1 cellular context compared by ENCODE assay signal in the genomic region with DNA sequence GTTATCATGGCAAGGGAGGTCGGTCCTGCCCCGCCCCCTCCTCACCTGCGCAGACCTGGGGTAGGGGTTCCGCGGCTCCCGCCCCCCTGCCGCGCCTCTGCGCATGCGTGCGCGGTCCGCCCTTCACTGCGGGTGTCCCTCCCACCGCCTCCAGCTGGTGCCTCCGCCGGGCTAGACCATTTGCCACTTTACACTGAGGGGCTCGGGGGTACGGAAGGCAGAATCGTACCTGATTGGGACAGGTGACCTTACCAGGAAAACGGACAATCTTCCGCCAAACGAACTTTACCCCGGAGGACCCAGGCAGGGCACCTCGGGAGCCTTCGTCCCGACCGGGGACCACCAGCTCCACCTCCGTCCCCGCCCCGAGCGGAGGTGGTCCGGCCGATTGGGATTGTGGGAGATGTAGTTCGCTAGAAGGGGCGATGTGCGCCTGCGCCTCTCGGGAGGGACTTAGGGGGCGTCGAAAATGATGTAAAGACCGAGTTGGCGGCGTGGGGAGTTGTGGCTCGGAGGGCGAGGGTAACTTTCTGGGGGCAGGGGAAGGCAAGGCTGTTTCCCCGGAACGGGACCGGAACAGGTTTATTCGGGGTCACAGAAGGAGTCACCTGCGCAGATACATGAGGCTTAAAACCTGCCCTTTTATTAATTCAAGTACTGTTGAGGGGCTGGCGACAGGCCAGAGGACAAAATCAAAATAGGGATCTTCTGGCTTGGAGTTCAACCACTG.
TF ChIP-seq lines count a peak whose summit lies in the region.

A gene with protein sequence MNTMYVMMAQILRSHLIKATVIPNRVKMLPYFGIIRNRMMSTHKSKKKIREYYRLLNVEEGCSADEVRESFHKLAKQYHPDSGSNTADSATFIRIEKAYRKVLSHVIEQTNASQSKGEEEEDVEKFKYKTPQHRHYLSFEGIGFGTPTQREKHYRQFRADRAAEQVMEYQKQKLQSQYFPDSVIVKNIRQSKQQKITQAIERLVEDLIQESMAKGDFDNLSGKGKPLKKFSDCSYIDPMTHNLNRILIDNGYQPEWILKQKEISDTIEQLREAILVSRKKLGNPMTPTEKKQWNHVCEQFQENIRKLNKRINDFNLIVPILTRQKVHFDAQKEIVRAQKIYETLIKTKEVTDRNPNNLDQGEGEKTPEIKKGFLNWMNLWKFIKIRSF (minus strand): TSS at position 344 of the 730 bp plus-strand sequence. CDS start 2,323 bp downstream, outside the sequence.

TF ChIP-seq in HepG2, 621 proteins besides CTCF, POLR2A, EP300 and RAD21 (continued from another document and continues in another):
- TF ChIP-seq, protein P1, sequence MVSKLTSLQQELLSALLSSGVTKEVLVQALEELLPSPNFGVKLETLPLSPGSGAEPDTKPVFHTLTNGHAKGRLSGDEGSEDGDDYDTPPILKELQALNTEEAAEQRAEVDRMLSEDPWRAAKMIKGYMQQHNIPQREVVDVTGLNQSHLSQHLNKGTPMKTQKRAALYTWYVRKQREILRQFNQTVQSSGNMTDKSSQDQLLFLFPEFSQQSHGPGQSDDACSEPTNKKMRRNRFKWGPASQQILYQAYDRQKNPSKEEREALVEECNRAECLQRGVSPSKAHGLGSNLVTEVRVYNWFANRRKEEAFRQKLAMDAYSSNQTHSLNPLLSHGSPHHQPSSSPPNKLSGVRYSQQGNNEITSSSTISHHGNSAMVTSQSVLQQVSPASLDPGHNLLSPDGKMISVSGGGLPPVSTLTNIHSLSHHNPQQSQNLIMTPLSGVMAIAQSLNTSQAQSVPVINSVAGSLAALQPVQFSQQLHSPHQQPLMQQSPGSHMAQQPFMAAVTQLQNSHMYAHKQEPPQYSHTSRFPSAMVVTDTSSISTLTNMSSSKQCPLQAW (CRISPR knock-in tag; IDR thresholded peaks at IDR 0.05), result peak; percentile 85
- TF ChIP-seq FOSL1 (CRISPR knock-in tag; IDR thresholded peaks at IDR 0.05; ENCODE audit: borderline replicate concordance), result no peak
- TF ChIP-seq BORCS8-MEF2B (CRISPR knock-in tag; IDR thresholded peaks at IDR 0.05), result no peak
- TF ChIP-seq PCBP2 (optimal IDR thresholded peaks at IDR 0.05; ENCODE audit: low read depth, low read length, poor library complexity, severe bottlenecking), result no peak
- TF ChIP-seq TARDBP (CRISPR knock-in tag; IDR thresholded peaks at IDR 0.05), result no peak
- TF ChIP-seq, protein P2, sequence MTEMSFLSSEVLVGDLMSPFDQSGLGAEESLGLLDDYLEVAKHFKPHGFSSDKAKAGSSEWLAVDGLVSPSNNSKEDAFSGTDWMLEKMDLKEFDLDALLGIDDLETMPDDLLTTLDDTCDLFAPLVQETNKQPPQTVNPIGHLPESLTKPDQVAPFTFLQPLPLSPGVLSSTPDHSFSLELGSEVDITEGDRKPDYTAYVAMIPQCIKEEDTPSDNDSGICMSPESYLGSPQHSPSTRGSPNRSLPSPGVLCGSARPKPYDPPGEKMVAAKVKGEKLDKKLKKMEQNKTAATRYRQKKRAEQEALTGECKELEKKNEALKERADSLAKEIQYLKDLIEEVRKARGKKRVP (CRISPR knock-in tag; IDR thresholded peaks at IDR 0.05), result peak in 1 of 2 experiments; percentile 85; a peak in 2 of 4 replicates
- no peak for TF ChIP-seq ZNF780A (CRISPR knock-in tag; IDR thresholded peaks at IDR 0.05)
- TF ChIP-seq ZFP1 (CRISPR knock-in tag; IDR thresholded peaks at IDR 0.05), result no peak
- TF ChIP-seq, protein P3, sequence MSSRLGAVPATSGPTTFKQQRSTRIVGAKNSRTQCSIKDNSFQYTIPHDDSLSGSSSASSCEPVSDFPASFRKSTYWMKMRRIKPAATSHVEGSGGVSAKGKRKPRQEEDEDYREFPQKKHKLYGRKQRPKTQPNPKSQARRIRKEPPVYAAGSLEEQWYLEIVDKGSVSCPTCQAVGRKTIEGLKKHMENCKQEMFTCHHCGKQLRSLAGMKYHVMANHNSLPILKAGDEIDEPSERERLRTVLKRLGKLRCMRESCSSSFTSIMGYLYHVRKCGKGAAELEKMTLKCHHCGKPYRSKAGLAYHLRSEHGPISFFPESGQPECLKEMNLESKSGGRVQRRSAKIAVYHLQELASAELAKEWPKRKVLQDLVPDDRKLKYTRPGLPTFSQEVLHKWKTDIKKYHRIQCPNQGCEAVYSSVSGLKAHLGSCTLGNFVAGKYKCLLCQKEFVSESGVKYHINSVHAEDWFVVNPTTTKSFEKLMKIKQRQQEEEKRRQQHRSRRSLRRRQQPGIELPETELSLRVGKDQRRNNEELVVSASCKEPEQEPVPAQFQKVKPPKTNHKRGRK (CRISPR knock-in tag; IDR thresholded peaks at IDR 0.05), result no peak
- TF ChIP-seq FOXA3 (CRISPR knock-in tag; IDR thresholded peaks at IDR 0.05), result no peak; the same call in 1 of the 2 replicates
- TF ChIP-seq ZNF335 (CRISPR knock-in tag; IDR thresholded peaks at IDR 0.05), result peak; percentile 98
- peak; percentile 68; the same call in 1 of the 2 replicates for TF ChIP-seq ZNF451 (CRISPR knock-in tag; IDR thresholded peaks at IDR 0.05)
- TF ChIP-seq, protein P4, sequence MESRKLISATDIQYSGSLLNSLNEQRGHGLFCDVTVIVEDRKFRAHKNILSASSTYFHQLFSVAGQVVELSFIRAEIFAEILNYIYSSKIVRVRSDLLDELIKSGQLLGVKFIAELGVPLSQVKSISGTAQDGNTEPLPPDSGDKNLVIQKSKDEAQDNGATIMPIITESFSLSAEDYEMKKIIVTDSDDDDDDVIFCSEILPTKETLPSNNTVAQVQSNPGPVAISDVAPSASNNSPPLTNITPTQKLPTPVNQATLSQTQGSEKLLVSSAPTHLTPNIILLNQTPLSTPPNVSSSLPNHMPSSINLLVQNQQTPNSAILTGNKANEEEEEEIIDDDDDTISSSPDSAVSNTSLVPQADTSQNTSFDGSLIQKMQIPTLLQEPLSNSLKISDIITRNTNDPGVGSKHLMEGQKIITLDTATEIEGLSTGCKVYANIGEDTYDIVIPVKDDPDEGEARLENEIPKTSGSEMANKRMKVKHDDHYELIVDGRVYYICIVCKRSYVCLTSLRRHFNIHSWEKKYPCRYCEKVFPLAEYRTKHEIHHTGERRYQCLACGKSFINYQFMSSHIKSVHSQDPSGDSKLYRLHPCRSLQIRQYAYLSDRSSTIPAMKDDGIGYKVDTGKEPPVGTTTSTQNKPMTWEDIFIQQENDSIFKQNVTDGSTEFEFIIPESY (CRISPR knock-in tag; IDR thresholded peaks at IDR 0.05), result peak; percentile 13; the same call in 1 of the 2 replicates
- TF ChIP-seq ZNF629 (CRISPR knock-in tag; conservative IDR thresholded peaks at IDR 0.05), result no peak
- TF ChIP-seq ZNF350 (CRISPR knock-in tag; IDR thresholded peaks at IDR 0.05; ENCODE audit: borderline replicate concordance, low read depth), result peak; percentile 84; the same call in 1 of the 2 replicates
- no peak for TF ChIP-seq ZNF460 (CRISPR knock-in tag; IDR thresholded peaks at IDR 0.05; ENCODE audit: borderline replicate concordance)
- no peak for TF ChIP-seq ZSCAN9 (CRISPR knock-in tag; IDR thresholded peaks at IDR 0.05; ENCODE audit: borderline replicate concordance)
- peak; percentile 78 for TF ChIP-seq HNRNPLL (IDR thresholded peaks at IDR 0.05; ENCODE audit: low read depth, low read length, poor library complexity, severe bottlenecking)
- no peak for TF ChIP-seq RCOR2 (CRISPR knock-in tag; IDR thresholded peaks at IDR 0.05)
- TF ChIP-seq ZNF224 (CRISPR knock-in tag; IDR thresholded peaks at IDR 0.05), result 0 out of 2 replicates have a peak, but pooled peaks have one; percentile 66
- no peak for TF ChIP-seq ZNF749 (CRISPR knock-in tag; IDR thresholded peaks at IDR 0.05; ENCODE audit: borderline replicate concordance)
- TF ChIP-seq, protein P5, sequence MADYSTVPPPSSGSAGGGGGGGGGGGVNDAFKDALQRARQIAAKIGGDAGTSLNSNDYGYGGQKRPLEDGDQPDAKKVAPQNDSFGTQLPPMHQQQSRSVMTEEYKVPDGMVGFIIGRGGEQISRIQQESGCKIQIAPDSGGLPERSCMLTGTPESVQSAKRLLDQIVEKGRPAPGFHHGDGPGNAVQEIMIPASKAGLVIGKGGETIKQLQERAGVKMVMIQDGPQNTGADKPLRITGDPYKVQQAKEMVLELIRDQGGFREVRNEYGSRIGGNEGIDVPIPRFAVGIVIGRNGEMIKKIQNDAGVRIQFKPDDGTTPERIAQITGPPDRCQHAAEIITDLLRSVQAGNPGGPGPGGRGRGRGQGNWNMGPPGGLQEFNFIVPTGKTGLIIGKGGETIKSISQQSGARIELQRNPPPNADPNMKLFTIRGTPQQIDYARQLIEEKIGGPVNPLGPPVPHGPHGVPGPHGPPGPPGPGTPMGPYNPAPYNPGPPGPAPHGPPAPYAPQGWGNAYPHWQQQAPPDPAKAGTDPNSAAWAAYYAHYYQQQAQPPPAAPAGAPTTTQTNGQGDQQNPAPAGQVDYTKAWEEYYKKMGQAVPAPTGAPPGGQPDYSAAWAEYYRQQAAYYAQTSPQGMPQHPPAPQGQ (CRISPR knock-in tag; IDR thresholded peaks at IDR 0.05; ENCODE audit: borderline replicate concordance), result no peak; the same call in 1 of the 2 replicates
- no peak for TF ChIP-seq RARA (CRISPR knock-in tag; IDR thresholded peaks at IDR 0.05)
- no peak for TF ChIP-seq NFKBIZ (CRISPR knock-in tag; IDR thresholded peaks at IDR 0.05)
- 0 out of 2 replicates have a peak, but pooled peaks have one; percentile 27 for TF ChIP-seq GATA4 (IDR thresholded peaks at IDR 0.05; ENCODE audit: borderline replicate concordance, low read depth)
- no peak for TF ChIP-seq ZNF616 (CRISPR knock-in tag; IDR thresholded peaks at IDR 0.05; ENCODE audit: low read depth)
- TF ChIP-seq, protein P6, sequence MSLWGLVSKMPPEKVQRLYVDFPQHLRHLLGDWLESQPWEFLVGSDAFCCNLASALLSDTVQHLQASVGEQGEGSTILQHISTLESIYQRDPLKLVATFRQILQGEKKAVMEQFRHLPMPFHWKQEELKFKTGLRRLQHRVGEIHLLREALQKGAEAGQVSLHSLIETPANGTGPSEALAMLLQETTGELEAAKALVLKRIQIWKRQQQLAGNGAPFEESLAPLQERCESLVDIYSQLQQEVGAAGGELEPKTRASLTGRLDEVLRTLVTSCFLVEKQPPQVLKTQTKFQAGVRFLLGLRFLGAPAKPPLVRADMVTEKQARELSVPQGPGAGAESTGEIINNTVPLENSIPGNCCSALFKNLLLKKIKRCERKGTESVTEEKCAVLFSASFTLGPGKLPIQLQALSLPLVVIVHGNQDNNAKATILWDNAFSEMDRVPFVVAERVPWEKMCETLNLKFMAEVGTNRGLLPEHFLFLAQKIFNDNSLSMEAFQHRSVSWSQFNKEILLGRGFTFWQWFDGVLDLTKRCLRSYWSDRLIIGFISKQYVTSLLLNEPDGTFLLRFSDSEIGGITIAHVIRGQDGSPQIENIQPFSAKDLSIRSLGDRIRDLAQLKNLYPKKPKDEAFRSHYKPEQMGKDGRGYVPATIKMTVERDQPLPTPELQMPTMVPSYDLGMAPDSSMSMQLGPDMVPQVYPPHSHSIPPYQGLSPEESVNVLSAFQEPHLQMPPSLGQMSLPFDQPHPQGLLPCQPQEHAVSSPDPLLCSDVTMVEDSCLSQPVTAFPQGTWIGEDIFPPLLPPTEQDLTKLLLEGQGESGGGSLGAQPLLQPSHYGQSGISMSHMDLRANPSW (CRISPR knock-in tag; IDR thresholded peaks at IDR 0.05; ENCODE audit: borderline replicate concordance), result no peak
- TF ChIP-seq, protein P7, sequence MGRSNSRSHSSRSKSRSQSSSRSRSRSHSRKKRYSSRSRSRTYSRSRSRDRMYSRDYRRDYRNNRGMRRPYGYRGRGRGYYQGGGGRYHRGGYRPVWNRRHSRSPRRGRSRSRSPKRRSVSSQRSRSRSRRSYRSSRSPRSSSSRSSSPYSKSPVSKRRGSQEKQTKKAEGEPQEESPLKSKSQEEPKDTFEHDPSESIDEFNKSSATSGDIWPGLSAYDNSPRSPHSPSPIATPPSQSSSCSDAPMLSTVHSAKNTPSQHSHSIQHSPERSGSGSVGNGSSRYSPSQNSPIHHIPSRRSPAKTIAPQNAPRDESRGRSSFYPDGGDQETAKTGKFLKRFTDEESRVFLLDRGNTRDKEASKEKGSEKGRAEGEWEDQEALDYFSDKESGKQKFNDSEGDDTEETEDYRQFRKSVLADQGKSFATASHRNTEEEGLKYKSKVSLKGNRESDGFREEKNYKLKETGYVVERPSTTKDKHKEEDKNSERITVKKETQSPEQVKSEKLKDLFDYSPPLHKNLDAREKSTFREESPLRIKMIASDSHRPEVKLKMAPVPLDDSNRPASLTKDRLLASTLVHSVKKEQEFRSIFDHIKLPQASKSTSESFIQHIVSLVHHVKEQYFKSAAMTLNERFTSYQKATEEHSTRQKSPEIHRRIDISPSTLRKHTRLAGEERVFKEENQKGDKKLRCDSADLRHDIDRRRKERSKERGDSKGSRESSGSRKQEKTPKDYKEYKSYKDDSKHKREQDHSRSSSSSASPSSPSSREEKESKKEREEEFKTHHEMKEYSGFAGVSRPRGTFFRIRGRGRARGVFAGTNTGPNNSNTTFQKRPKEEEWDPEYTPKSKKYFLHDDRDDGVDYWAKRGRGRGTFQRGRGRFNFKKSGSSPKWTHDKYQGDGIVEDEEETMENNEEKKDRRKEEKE (IDR thresholded peaks at IDR 0.05), result no peak
- no peak for TF ChIP-seq ZBTB38 (CRISPR knock-in tag; IDR thresholded peaks at IDR 0.05)
- TF ChIP-seq MTF2 (CRISPR knock-in tag; IDR thresholded peaks at IDR 0.05; ENCODE audit: borderline replicate concordance), result no peak
- TF ChIP-seq ZNF773 (CRISPR knock-in tag; IDR thresholded peaks at IDR 0.05; ENCODE audit: borderline replicate concordance), result no peak
- TF ChIP-seq, protein P8, sequence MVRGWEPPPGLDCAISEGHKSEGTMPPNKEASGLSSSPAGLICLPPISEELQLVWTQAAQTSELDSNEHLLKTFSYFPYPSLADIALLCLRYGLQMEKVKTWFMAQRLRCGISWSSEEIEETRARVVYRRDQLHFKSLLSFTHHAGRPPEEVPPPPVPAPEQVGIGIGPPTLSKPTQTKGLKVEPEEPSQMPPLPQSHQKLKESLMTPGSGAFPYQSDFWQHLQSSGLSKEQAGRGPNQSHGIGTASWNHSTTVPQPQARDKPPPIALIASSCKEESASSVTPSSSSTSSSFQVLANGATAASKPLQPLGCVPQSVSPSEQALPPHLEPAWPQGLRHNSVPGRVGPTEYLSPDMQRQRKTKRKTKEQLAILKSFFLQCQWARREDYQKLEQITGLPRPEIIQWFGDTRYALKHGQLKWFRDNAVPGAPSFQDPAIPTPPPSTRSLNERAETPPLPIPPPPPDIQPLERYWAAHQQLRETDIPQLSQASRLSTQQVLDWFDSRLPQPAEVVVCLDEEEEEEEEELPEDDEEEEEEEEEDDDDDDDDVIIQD (CRISPR knock-in tag; IDR thresholded peaks at IDR 0.05; ENCODE audit: low read depth), result no peak
- peak; percentile 91 for TF ChIP-seq FOXK2 (IDR thresholded peaks at IDR 0.05)
- no peak for TF ChIP-seq SP1 (IDR thresholded peaks at IDR 0.05)
- TF ChIP-seq SP1 (CRISPR knock-in tag; IDR thresholded peaks at IDR 0.05), result peak; percentile 72
- TF ChIP-seq U2AF2 (IDR thresholded peaks at IDR 0.05; ENCODE audit: low read depth, low read length), result no peak
- no peak for TF ChIP-seq AKAP8 (CRISPR knock-in tag; IDR thresholded peaks at IDR 0.05)
- peak; percentile 82; the same call in 1 of the 2 replicates for TF ChIP-seq ZBTB7A (CRISPR knock-in tag; IDR thresholded peaks at IDR 0.05)
- no peak for TF ChIP-seq ZNF44 (CRISPR knock-in tag; IDR thresholded peaks at IDR 0.05)
- TF ChIP-seq ZIK1 (CRISPR knock-in tag; IDR thresholded peaks at IDR 0.05; ENCODE audit: borderline replicate concordance, low read depth), result peak; percentile 84; the same call in 1 of the 2 replicates
- no peak for TF ChIP-seq CEBPB (IDR thresholded peaks at IDR 0.05; ENCODE audit: borderline replicate concordance, low read depth, low read length)
